In genomic region chr12:1692221-1692620, GRCh38 we compare ENCODE assay signal across 9 cellular contexts. TPM values are rescaled to one million over a fixed set of nuclear protein-coding genes. Genes with fewer than 3 reads are reported as not detected.
A peak's percentile ranks its signal among the peaks of the same experiment; 100 is the strongest.
DNase-seq lines count a peak whose midpoint lies in the region; ATAC-seq and TF ChIP-seq lines count a peak whose summit lies in the region.
"Had no signal": no experiment of that assay in that cellular context is flagged by ENCODE, and none has a peak within 500 bp of the region (broad histone marks: within the 10 kb centered on the region; RNA-seq: fewer than 3 reads in every experiment).

No MANE protein-coding gene starts in this region.

- peaks cover 14% of the 10 kb centered on the region for H3K36me3 Mint-ChIP-seq in activated naive CD8-positive, alpha-beta T cell treated with anti-CD3 and anti-CD28 coated beads, Interleukin-2, amount 50 U/mL, for 24 hours (ENCODE audit: low read depth)

- H3K4me1 ChIP-seq in left ventricle myocardium inferior = peaks cover 59% of the 10 kb centered on the region
- H3K4me1 ChIP-seq in upper lobe of right lung = peaks cover 19% of the 10 kb centered on the region

- H3K4me1 Mint-ChIP-seq in activated naive CD8-positive, alpha-beta T cell treated with anti-CD3 and anti-CD28 coated beads, Interleukin-2, amount 50 U/mL, for 24 hours = peaks cover 70% of the 10 kb centered on the region

- H3K4me3 ChIP-seq in left ventricle myocardium inferior (peak overlapping the region; percentile 78), upper lobe of right lung (peak overlapping the region; percentile 84)

- peak overlapping the region; percentile 99 for H3K27ac Mint-ChIP-seq in activated naive CD8-positive, alpha-beta T cell treated with anti-CD3 and anti-CD28 coated beads, Interleukin-2, amount 50 U/mL, for 24 hours

- TF ChIP-seq CTCF in left ventricle myocardium inferior (IDR thresholded peaks at IDR 0.05; ENCODE audit: borderline replicate concordance) = no peak
- TF ChIP-seq CTCF in upper lobe of right lung (IDR thresholded peaks at IDR 0.05) = no peak

- H3K9me3 ChIP-seq in left ventricle myocardium inferior (replicated peaks) (no peaks in the 10 kb centered on the region), upper lobe of right lung (no peaks in the 10 kb centered on the region)

- in situ Hi-C loops in G401 (cut with HindIII; ENCODE audit: low sequenced_read_pairs) = no loop called here

- no peaks in the 10 kb centered on the region for H3K27me3 ChIP-seq in left ventricle myocardium inferior (ENCODE audit: low read depth)
- H3K27me3 ChIP-seq in upper lobe of right lung = no peaks in the 10 kb centered on the region

- H3K27ac ChIP-seq in left ventricle myocardium inferior (replicated peaks) = peak overlapping the region; percentile 91
- H3K27ac ChIP-seq in upper lobe of right lung = peak overlapping the region; percentile 83

- H3K9me3 Mint-ChIP-seq in activated naive CD8-positive, alpha-beta T cell treated with anti-CD3 and anti-CD28 coated beads, Interleukin-2, amount 50 U/mL, for 24 hours = no peaks in the 10 kb centered on the region

- DNase-seq in left ventricle myocardium inferior (no peak), cardiac septum (ENCODE audit: low spot score) (no peak), medulla oblongata (ENCODE audit: extremely low spot score) (peak; percentile 30), upper lobe of right lung (no peak), G401 (ENCODE audit: low spot score) (no peak)
- no peak for DNase-seq in activated naive CD8-positive, alpha-beta T cell treated with anti-CD3 and anti-CD28 coated beads, Interleukin-2, amount 50 U/mL, for 24 hours
- DNase-seq in stimulated activated CD4-positive, alpha-beta T cell treated with anti-CD3 and anti-CD28 coated beads, Interleukin-4, amount 100 ng/mL, for 1 hour = no peak
- DNase-seq: activated CD8-positive, alpha-beta memory T cell treated with anti-CD3 and anti-CD28 coated beads, Interleukin-2, amount 50 U/mL, for 48 hours had no signal

- intact Hi-C loops in left ventricle myocardium inferior (cut with micrococcal nuclease) (no loop called here), cardiac septum (cut with DNase I) (no loop called here), upper lobe of right lung (cut with DNase I) (no loop called here)

- H3K27me3 Mint-ChIP-seq in activated naive CD8-positive, alpha-beta T cell treated with anti-CD3 and anti-CD28 coated beads, Interleukin-2, amount 50 U/mL, for 24 hours = no peaks in the 10 kb centered on the region

- H3K4me3 Mint-ChIP-seq in activated naive CD8-positive, alpha-beta T cell treated with anti-CD3 and anti-CD28 coated beads, Interleukin-2, amount 50 U/mL, for 24 hours = peak overlapping the region; percentile 91

- H3K36me3 ChIP-seq in left ventricle myocardium inferior (no peaks in the 10 kb centered on the region), upper lobe of right lung (no peaks in the 10 kb centered on the region)

- no peak for ATAC-seq in activated naive CD8-positive, alpha-beta T cell treated with anti-CD3 and anti-CD28 coated beads, Interleukin-2, amount 50 U/mL, for 24 hours
- no peak for ATAC-seq in upper lobe of right lung
- no peak for ATAC-seq in HG03469 (IDR thresholded peaks at IDR 0.05; ENCODE audit: unreplicated experiment)

RNA-seq across cellular contexts. Expression of gene ADIPOR2, which starts 1.4 kb away (rescaled TPM):
- total RNA-seq in left ventricle myocardium inferior = 40.5 TPM
- total RNA-seq in cardiac septum = 33.4 TPM
- 96.0 TPM for total RNA-seq in upper lobe of right lung
- 36.2 and 46.7 TPM in 2 replicates for total RNA-seq in G401 (2014; rRNA removed; shearing (Covaris generic))
